Comparison of ENCODE assay signal across 8 cellular contexts in the genomic region with DNA sequence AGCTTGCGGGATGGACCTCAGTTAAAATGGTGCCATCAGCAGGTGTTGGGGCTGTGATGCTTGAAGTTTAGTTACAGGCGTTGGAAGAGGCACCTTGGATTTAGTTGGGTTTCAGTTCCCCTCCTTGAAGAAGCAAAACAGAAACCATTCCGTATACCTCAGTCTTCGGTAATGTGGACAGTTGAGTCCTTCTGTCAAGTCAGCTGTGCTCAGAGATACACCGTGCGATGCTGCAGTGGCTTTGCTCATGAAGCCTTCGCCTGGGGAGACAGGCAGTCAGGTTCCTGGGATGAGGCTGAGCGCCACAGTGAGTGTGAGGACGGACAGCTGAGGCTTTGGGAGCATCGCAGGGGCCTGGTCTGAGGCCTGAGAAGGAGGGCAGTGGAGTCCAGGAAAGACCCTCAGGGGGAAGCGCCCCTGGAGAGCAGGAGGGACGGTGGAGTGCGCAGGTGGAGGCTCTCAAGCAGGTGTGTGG. TPM values are rescaled to one million over a fixed set of nuclear protein-coding genes. Genes with fewer than 3 reads are reported as not detected.
DNase-seq lines count a peak whose midpoint lies in the region; ATAC-seq and TF ChIP-seq lines count a peak whose summit lies in the region.

No MANE protein-coding gene starts in this region.

- H2AFZ ChIP-seq in hepatocyte: no peak overlapping the region

- no peaks in the 10 kb centered on the region for H3K27me3 Mint-ChIP-seq in activated CD8-positive, alpha-beta T cell treated with anti-CD3 and anti-CD28 coated beads, Interleukin-2, amount 10 ng/mL, durations not matched to agents 7 days and 5 days (ENCODE audit: low read depth)

- H3K27me3 ChIP-seq in MG63 (no peaks in the 10 kb centered on the region), hepatocyte (no peaks in the 10 kb centered on the region), dorsolateral prefrontal cortex (no peaks in the 10 kb centered on the region)

- peaks cover 38% of the 10 kb centered on the region for H3K36me3 ChIP-seq in MG63
- peaks cover 5% of the 10 kb centered on the region for H3K36me3 ChIP-seq in hepatocyte (replicated peaks; ENCODE audit: insufficient read depth, low read depth)

- peaks cover 39% of the 10 kb centered on the region for H3K36me3 Mint-ChIP-seq in activated CD8-positive, alpha-beta T cell treated with anti-CD3 and anti-CD28 coated beads, Interleukin-2, amount 10 ng/mL, durations not matched to agents 7 days and 5 days (ENCODE audit: low read depth)

- intact Hi-C loops in dorsolateral prefrontal cortex (cut with DNase I): loop anchor here in 1 of 2 donors (10.0 kb wide), 1 partner anchor 1066 kb away; the partner anchor contains the start of gene EP400

- no peak overlapping the region for H3K27ac ChIP-seq in hepatocyte
- no peak overlapping the region for H3K27ac ChIP-seq in dorsolateral prefrontal cortex

- H3K4me1 Mint-ChIP-seq in activated CD8-positive, alpha-beta T cell treated with anti-CD3 and anti-CD28 coated beads, Interleukin-2, amount 10 ng/mL, durations not matched to agents 7 days and 5 days (ENCODE audit: low read depth): peaks cover 51% of the 10 kb centered on the region

- H3K27ac Mint-ChIP-seq in activated CD8-positive, alpha-beta T cell treated with anti-CD3 and anti-CD28 coated beads, Interleukin-2, amount 10 ng/mL, durations not matched to agents 7 days and 5 days: peak overlapping the region; percentile 32

- H3K4me3 ChIP-seq in MG63 (no peak overlapping the region), hepatocyte (no peak overlapping the region), dorsolateral prefrontal cortex (no peak overlapping the region)

- H3K9me3 ChIP-seq in MG63: no peaks in the 10 kb centered on the region
- no peaks in the 10 kb centered on the region for H3K9me3 ChIP-seq in hepatocyte (ENCODE audit: low read depth)

- H3K9me2 ChIP-seq in hepatocyte (replicated peaks; ENCODE audit: insufficient read depth): no peaks in the 10 kb centered on the region

- no peak overlapping the region for H3K4me2 ChIP-seq in hepatocyte

- peaks cover 4% of the 10 kb centered on the region for H3K4me1 ChIP-seq in hepatocyte (ENCODE audit: insufficient read depth)

- CTCF ChIA-PET in GM10248 (lab: Yijun Ruan, JAX): interaction anchor here (1.1 kb wide), 1 partner anchor 225 kb away, joined by 3 read pairs; no protein-coding TSS in a partner anchor
- CTCF ChIA-PET in activated CD8-positive, alpha-beta T cell treated with anti-CD3 and anti-CD28 coated beads, Interleukin-2, amount 10 ng/mL, durations not matched to agents 7 days and 5 days (lab: Charles Lee): no interaction called here

- H4K20me1 ChIP-seq in hepatocyte (ENCODE audit: insufficient read depth, poor library complexity, severe bottlenecking): peaks cover 14% of the 10 kb centered on the region

- TF ChIP-seq CTCF in GM10248 (IDR thresholded peaks at IDR 0.05; ENCODE audit: control extremely low read depth, extremely low read depth, low read depth, missing control alignments): no peak
- TF ChIP-seq CTCF in hepatocyte (IDR thresholded peaks at IDR 0.05; ENCODE audit: poor library complexity): no peak
- TF ChIP-seq CTCF in dorsolateral prefrontal cortex (IDR thresholded peaks at IDR 0.05 in 54 of 56, conservative IDR thresholded peaks at IDR 0.05 in 2 of 56; ENCODE audit: low read depth in 1 of 56, partially characterized antibody in 56 of 56): no peak

- no peaks in the 10 kb centered on the region for H3K9me3 Mint-ChIP-seq in activated CD8-positive, alpha-beta T cell treated with anti-CD3 and anti-CD28 coated beads, Interleukin-2, amount 10 ng/mL, durations not matched to agents 7 days and 5 days (ENCODE audit: insufficient read depth)

- H3K79me2 ChIP-seq in hepatocyte: peaks cover 10% of the 10 kb centered on the region

- ATAC-seq in GM19324 (IDR thresholded peaks at IDR 0.05; ENCODE audit: low FRiP score, unreplicated experiment) (peak; percentile 76), HG03108 (IDR thresholded peaks at IDR 0.05; ENCODE audit: unreplicated experiment) (peak; percentile 75)
- no peak for ATAC-seq in activated CD8-positive, alpha-beta T cell treated with anti-CD3 and anti-CD28 coated beads, Interleukin-2, amount 10 ng/mL, durations not matched to agents 7 days and 5 days

- no peak overlapping the region for H3K4me3 Mint-ChIP-seq in activated CD8-positive, alpha-beta T cell treated with anti-CD3 and anti-CD28 coated beads, Interleukin-2, amount 10 ng/mL, durations not matched to agents 7 days and 5 days

- 87% methylated on average over 13 of the region's 13 CpGs for WGBS in hepatocyte (ENCODE audit: low lambda C conversion rate, missing lambda C conversion rate)

- DNase-seq in GM10248 (ENCODE audit: extremely low spot score) (peak; percentile 83), C1 segment of cervical spinal cord (lab: John Stamatoyannopoulos, UW) (no peak), MG63 (no peak), hepatocyte (ENCODE audit: low spot score) (no peak), dorsolateral prefrontal cortex (no peak)
- DNase-seq in activated CD8-positive, alpha-beta T cell treated with anti-CD3 and anti-CD28 coated beads, Interleukin-2, amount 10 ng/mL, durations not matched to agents 7 days and 5 days: no peak

- POLR2A ChIA-PET in GM10248 (lab: Yijun Ruan, JAX): interaction anchor here (1.0 to 1.6 kb wide), 2 partner anchors 9 to 101 kb away, joined by 4 to 5 read pairs; no protein-coding TSS in a partner anchor
- POLR2A ChIA-PET in activated CD8-positive, alpha-beta T cell treated with anti-CD3 and anti-CD28 coated beads, Interleukin-2, amount 10 ng/mL, durations not matched to agents 7 days and 5 days (lab: Charles Lee): no interaction called here

RNA-seq across cellular contexts. Expression of gene RAN, which starts 7.4 kb away (rescaled TPM):
- total RNA-seq in activated CD8-positive, alpha-beta T cell treated with anti-CD3 and anti-CD28 coated beads, Interleukin-2, amount 10 ng/mL, durations not matched to agents 7 days and 5 days: 1,000 to 10,000 TPM; 1,319 to 1,332 TPM
- total RNA-seq in MG63 (2014; rRNA removed; shearing (Covaris generic); ENCODE audit: low replicate concordance): 1,095 and 1,946 TPM in 2 replicates
- total RNA-seq in hepatocyte: 292 and 300 TPM in 2 replicates
- polyA plus RNA-seq in hepatocyte: 660 and 673 TPM in 2 replicates
- total RNA-seq in dorsolateral prefrontal cortex: 100 to 1,000 TPM; 207 to 502 (median 388) TPM

RNA-seq across cellular contexts. Expression of gene STX2, which starts 40.2 kb away (rescaled TPM):
- 10 to 100 TPM; 24.5 to 24.9 TPM for total RNA-seq in activated CD8-positive, alpha-beta T cell treated with anti-CD3 and anti-CD28 coated beads, Interleukin-2, amount 10 ng/mL, durations not matched to agents 7 days and 5 days
- 23.6 and 30.2 TPM in 2 replicates for total RNA-seq in MG63 (2014; rRNA removed; shearing (Covaris generic); ENCODE audit: low replicate concordance)
- total RNA-seq in hepatocyte (16.9 and 23.1 TPM in 2 replicates), dorsolateral prefrontal cortex (10 to 100 TPM in 119 of 120 experiments, 1 to 10 TPM in 1; 9.3 to 25.2 (median 17.9) TPM)
- polyA plus RNA-seq in hepatocyte: 12.4 and 15.8 TPM in 2 replicates
